19 cellular contexts compared by ENCODE assay signal in genomic region chr7:106560482-106560881, GRCh38.
A peak's percentile ranks its signal among the peaks of the same experiment; 100 is the strongest.
DNase-seq lines count a peak whose midpoint lies in the region; ATAC-seq and TF ChIP-seq lines count a peak whose summit lies in the region.
"Had no signal": no experiment of that assay in that cellular context is flagged by ENCODE, and none has a peak within 500 bp of the region (broad histone marks: within the 10 kb centered on the region; RNA-seq: fewer than 3 reads in every experiment).

No MANE protein-coding gene starts in this region.

- H3K4me2 ChIP-seq in osteoblast (ENCODE audit: insufficient read depth, low read length), result no peak overlapping the region
- H3K4me2 ChIP-seq: GM23338 had no signal

- H3K27me3 ChIP-seq in osteoblast (ENCODE audit: insufficient read depth, low read length), result no peaks in the 10 kb centered on the region
- H3K27me3 ChIP-seq: BE2C had no signal

- H2AFZ ChIP-seq in osteoblast (ENCODE audit: low read length), result peak overlapping the region; percentile 9
- H2AFZ ChIP-seq: GM23338 had no signal

- H3K27ac Mint-ChIP-seq in activated naive CD4-positive, alpha-beta T cell treated with anti-CD3 and anti-CD28 coated beads, Interleukin-2, amount 50 U/mL, for 72 hours, result peak overlapping the region in 1 of 2 donors; percentile 26
- H3K27ac Mint-ChIP-seq in activated naive CD4-positive, alpha-beta T cell treated with anti-CD3 and anti-CD28 coated beads, Interleukin-2, amount 10 ng/mL, durations not matched to agents 7 days and 5 days, result no peak overlapping the region
- H3K27ac Mint-ChIP-seq in activated T-helper 17 cell treated with anti-CD3 and anti-CD28 coated beads, Interleukin-2, amount 50 U/mL, for 72 hours, result no peak overlapping the region
- no peak overlapping the region for H3K27ac Mint-ChIP-seq in activated CD4-positive, alpha-beta memory T cell treated with anti-CD3 and anti-CD28 coated beads, Interleukin-2, amount 10 ng/mL, durations not matched to agents 7 days and 5 days
- H3K27ac Mint-ChIP-seq: CD4-positive, CD25-positive, alpha-beta regulatory T cell; CD8-positive, alpha-beta memory T cell; GM23338; HFFc6 had no signal

- no peak for TF ChIP-seq CTCF in osteoblast (IDR thresholded peaks at IDR 0.05; ENCODE audit: extremely low read depth, low read depth, low read length)

- no peak overlapping the region for H3K4me3 ChIP-seq in osteoblast (ENCODE audit: insufficient read depth, low read length)
- H3K4me3 ChIP-seq: GM23338 had no signal

- H3K9me3 ChIP-seq in osteoblast (ENCODE audit: low read depth, low read length), result no peaks in the 10 kb centered on the region
- H3K9me3 ChIP-seq: BE2C, Caco-2 had no signal

- no peak overlapping the region for H3K4me3 Mint-ChIP-seq in activated naive CD4-positive, alpha-beta T cell treated with anti-CD3 and anti-CD28 coated beads, Interleukin-2, amount 10 ng/mL, durations not matched to agents 7 days and 5 days
- H3K4me3 Mint-ChIP-seq in activated T-helper 17 cell treated with anti-CD3 and anti-CD28 coated beads, Interleukin-2, amount 50 U/mL, for 72 hours, result peak overlapping the region; percentile 56
- no peak overlapping the region for H3K4me3 Mint-ChIP-seq in activated CD4-positive, alpha-beta memory T cell treated with anti-CD3 and anti-CD28 coated beads, Interleukin-2, amount 10 ng/mL, durations not matched to agents 7 days and 5 days
- H3K4me3 Mint-ChIP-seq: CD4-positive, CD25-positive, alpha-beta regulatory T cell; CD8-positive, alpha-beta memory T cell; GM23338; HFFc6 had no signal

- POLR2A ChIA-PET in activated CD4-positive, alpha-beta memory T cell treated with anti-CD3 and anti-CD28 coated beads, Interleukin-2, amount 10 ng/mL, durations not matched to agents 7 days and 5 days (lab: Charles Lee), result no interaction called here

- ATAC-seq in activated naive CD4-positive, alpha-beta T cell treated with anti-CD3 and anti-CD28 coated beads, Interleukin-2, amount 50 U/mL, for 72 hours, result peak; percentile 16 to 33
- ATAC-seq in activated T-helper 17 cell treated with anti-CD3 and anti-CD28 coated beads, Interleukin-2, amount 50 U/mL, for 72 hours (replicated peaks), result peak; percentile 28
- ATAC-seq: GM23338, HCT116 had no signal

- CTCF ChIA-PET in activated naive CD4-positive, alpha-beta T cell treated with anti-CD3 and anti-CD28 coated beads, Interleukin-2, amount 10 ng/mL, durations not matched to agents 7 days and 5 days (lab: Charles Lee), result no interaction called here
- CTCF ChIA-PET in activated CD4-positive, alpha-beta memory T cell treated with anti-CD3 and anti-CD28 coated beads, Interleukin-2, amount 10 ng/mL, durations not matched to agents 7 days and 5 days (lab: Charles Lee), result no interaction called here

- peaks cover 6 to 9% of the 10 kb centered on the region in 2 donors for H3K9me3 Mint-ChIP-seq in activated naive CD4-positive, alpha-beta T cell treated with anti-CD3 and anti-CD28 coated beads, Interleukin-2, amount 50 U/mL, for 72 hours
- H3K9me3 Mint-ChIP-seq in activated naive CD4-positive, alpha-beta T cell treated with anti-CD3 and anti-CD28 coated beads, Interleukin-2, amount 10 ng/mL, durations not matched to agents 7 days and 5 days, result peaks cover 2% of the 10 kb centered on the region
- H3K9me3 Mint-ChIP-seq in activated T-helper 17 cell treated with anti-CD3 and anti-CD28 coated beads, Interleukin-2, amount 50 U/mL, for 72 hours, result peaks cover 3% of the 10 kb centered on the region
- H3K9me3 Mint-ChIP-seq in activated CD4-positive, alpha-beta memory T cell treated with anti-CD3 and anti-CD28 coated beads, Interleukin-2, amount 10 ng/mL, durations not matched to agents 7 days and 5 days, result peaks cover 6% of the 10 kb centered on the region
- H3K9me3 Mint-ChIP-seq: GM23338 had no signal

- H3K4me1 Mint-ChIP-seq in activated naive CD4-positive, alpha-beta T cell treated with anti-CD3 and anti-CD28 coated beads, Interleukin-2, amount 10 ng/mL, durations not matched to agents 7 days and 5 days, result no peaks in the 10 kb centered on the region
- peaks cover 8% of the 10 kb centered on the region for H3K4me1 Mint-ChIP-seq in activated T-helper 17 cell treated with anti-CD3 and anti-CD28 coated beads, Interleukin-2, amount 50 U/mL, for 72 hours
- peaks cover 16% of the 10 kb centered on the region for H3K4me1 Mint-ChIP-seq in activated CD4-positive, alpha-beta memory T cell treated with anti-CD3 and anti-CD28 coated beads, Interleukin-2, amount 10 ng/mL, durations not matched to agents 7 days and 5 days
- H3K4me1 Mint-ChIP-seq: CD4-positive, CD25-positive, alpha-beta regulatory T cell; CD8-positive, alpha-beta memory T cell; GM23338 had no signal

- H3K27ac ChIP-seq in osteoblast (ENCODE audit: low read depth, low read length), result no peak overlapping the region
- H3K27ac ChIP-seq: HL-60 had no signal

- no peak for DNase-seq in activated naive CD4-positive, alpha-beta T cell treated with anti-CD3 and anti-CD28 coated beads, Interleukin-2, amount 50 U/mL, for 72 hours (ENCODE audit: low spot score in 2 of 2)
- DNase-seq in activated naive CD4-positive, alpha-beta T cell treated with anti-CD3 and anti-CD28 coated beads, Interleukin-2, amount 10 ng/mL, durations not matched to agents 7 days and 5 days, result no peak
- DNase-seq in osteoblast (ENCODE audit: insufficient read length, low spot score, missing footprints) (no peak), DMS53 treated with DMSO at 0.1 percent for 48 hours (lab: John Stamatoyannopoulos, UW; ENCODE audit: unreplicated experiment) (no peak), COLO829 (ENCODE audit: low spot score) (no peak)
- no peak for DNase-seq in activated CD4-positive, alpha-beta memory T cell treated with anti-CD3 and anti-CD28 coated beads, Interleukin-2, amount 10 ng/mL, durations not matched to agents 7 days and 5 days
- DNase-seq: ACHN; BE2C; C1 segment of cervical spinal cord; Caco-2; CD4-positive, CD25-positive, alpha-beta regulatory T cell; CD8-positive, alpha-beta memory T cell; DMS79; GDM1; HFFc6 had no signal

- H3K27me3 Mint-ChIP-seq in activated naive CD4-positive, alpha-beta T cell treated with anti-CD3 and anti-CD28 coated beads, Interleukin-2, amount 10 ng/mL, durations not matched to agents 7 days and 5 days, result no peaks in the 10 kb centered on the region
- H3K27me3 Mint-ChIP-seq in activated T-helper 17 cell treated with anti-CD3 and anti-CD28 coated beads, Interleukin-2, amount 50 U/mL, for 72 hours, result no peaks in the 10 kb centered on the region
- H3K27me3 Mint-ChIP-seq in activated CD4-positive, alpha-beta memory T cell treated with anti-CD3 and anti-CD28 coated beads, Interleukin-2, amount 10 ng/mL, durations not matched to agents 7 days and 5 days, result peaks cover 11% of the 10 kb centered on the region

- no peaks in the 10 kb centered on the region for H3K79me2 ChIP-seq in osteoblast (ENCODE audit: insufficient read depth, low read length)

- peaks cover 6 to 10% of the 10 kb centered on the region in 2 donors for H3K36me3 Mint-ChIP-seq in activated naive CD4-positive, alpha-beta T cell treated with anti-CD3 and anti-CD28 coated beads, Interleukin-2, amount 50 U/mL, for 72 hours
- H3K36me3 Mint-ChIP-seq in activated naive CD4-positive, alpha-beta T cell treated with anti-CD3 and anti-CD28 coated beads, Interleukin-2, amount 10 ng/mL, durations not matched to agents 7 days and 5 days, result no peaks in the 10 kb centered on the region
- no peaks in the 10 kb centered on the region for H3K36me3 Mint-ChIP-seq in activated T-helper 17 cell treated with anti-CD3 and anti-CD28 coated beads, Interleukin-2, amount 50 U/mL, for 72 hours (ENCODE audit: low read depth)
- H3K36me3 Mint-ChIP-seq in activated CD4-positive, alpha-beta memory T cell treated with anti-CD3 and anti-CD28 coated beads, Interleukin-2, amount 10 ng/mL, durations not matched to agents 7 days and 5 days (ENCODE audit: low read depth), result no peaks in the 10 kb centered on the region
- H3K36me3 Mint-ChIP-seq: CD4-positive, CD25-positive, alpha-beta regulatory T cell had no signal

- no peaks in the 10 kb centered on the region for H3K36me3 ChIP-seq in osteoblast (ENCODE audit: insufficient read depth, low read length)
- H3K36me3 ChIP-seq: BE2C had no signal

- peaks cover 3% of the 10 kb centered on the region for H3K4me1 ChIP-seq in osteoblast (ENCODE audit: insufficient read depth, low read length)
- H3K4me1 ChIP-seq: Caco-2 had no signal

- no peaks in the 10 kb centered on the region for H4K20me1 ChIP-seq in osteoblast (ENCODE audit: insufficient read depth, low read length)
